Comparison of ENCODE assay signal across 1 cellular context in the genomic region with DNA sequence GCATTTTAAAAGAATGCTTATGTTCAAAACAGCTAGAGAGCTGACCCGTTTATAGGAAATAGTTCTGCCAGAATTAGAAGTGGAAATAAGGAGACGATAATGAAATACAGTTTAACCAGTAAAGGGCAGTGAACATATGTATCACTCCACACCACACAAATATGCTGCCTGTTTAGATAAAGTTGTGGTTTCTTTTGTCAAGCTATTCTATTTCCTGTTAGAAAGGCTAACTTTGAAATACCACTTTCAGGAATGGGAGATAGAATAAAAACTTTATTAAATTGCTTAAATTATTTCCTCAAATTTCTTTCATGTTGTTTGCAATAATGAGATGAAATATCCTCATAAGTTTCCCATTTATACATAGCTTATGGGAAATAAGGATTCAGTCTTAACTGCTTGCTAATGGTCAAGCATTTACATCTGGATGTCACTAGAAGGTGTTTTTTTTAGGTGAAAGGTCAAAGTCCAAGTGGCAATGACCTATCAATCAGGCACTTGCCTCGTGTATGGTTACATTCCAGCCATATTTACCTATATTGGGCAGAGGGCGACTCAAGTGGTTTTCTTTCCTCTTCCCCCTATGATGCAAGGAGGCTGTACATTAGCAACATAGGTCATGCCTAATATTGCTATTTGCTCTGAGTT.
TF ChIP-seq lines count a peak whose summit lies in the region.

No MANE protein-coding gene starts in this region.

TF ChIP-seq in K562, 482 proteins besides CTCF, POLR2A, EP300 and RAD21 (continued from another document and continues in another):
- TF ChIP-seq FOSL1 (tag; conservative IDR thresholded peaks at IDR 0.05) (0 out of 2 replicates have a peak, but pooled peaks have one; percentile 34), POLR2B (IDR thresholded peaks at IDR 0.05; ENCODE audit: low read depth, partially characterized antibody) (no peak), CC2D1A (IDR thresholded peaks at IDR 0.05) (no peak), NCOA6 (IDR thresholded peaks at IDR 0.05) (no peak), BACH1 (tag; IDR thresholded peaks at IDR 0.05) (no peak), ZNF445 (CRISPR knock-in tag; IDR thresholded peaks at IDR 0.05; ENCODE audit: low read depth) (no peak), MED1 (CRISPR knock-in tag; IDR thresholded peaks at IDR 0.05; ENCODE audit: borderline replicate concordance) (no peak), RBM34 (IDR thresholded peaks at IDR 0.05; ENCODE audit: borderline replicate concordance, insufficient read depth, low read length) (no peak), TAF1 (IDR thresholded peaks at IDR 0.05; ENCODE audit: control insufficient read depth, extremely low read depth, insufficient read depth, low read length, severe bottlenecking) (no peak), ZNF639 (CRISPR knock-in tag; conservative IDR thresholded peaks at IDR 0.05 in 1 of 2, IDR thresholded peaks at IDR 0.05 in 1 of 2) (peak in 1 of 2 experiments; percentile 45; a peak in 1 of 4 replicates), NFXL1 (CRISPR knock-in tag; IDR thresholded peaks at IDR 0.05) (no peak), RBM25 (IDR thresholded peaks at IDR 0.05; ENCODE audit: low read depth, low read length, severe bottlenecking) (no peak), RERE (CRISPR knock-in tag; IDR thresholded peaks at IDR 0.05; ENCODE audit: borderline replicate concordance) (no peak), KLF16 (IDR thresholded peaks at IDR 0.05) (peak; percentile 83), SMAD3 (CRISPR knock-in tag; conservative IDR thresholded peaks at IDR 0.05) (no peak), ESRRB (CRISPR knock-in tag; IDR thresholded peaks at IDR 0.05; ENCODE audit: borderline replicate concordance) (no peak), ZNF316 (IDR thresholded peaks at IDR 0.05) (no peak), DIDO1 (tag; IDR thresholded peaks at IDR 0.05; ENCODE audit: low read depth) (no peak), CHD7 (IDR thresholded peaks at IDR 0.05; ENCODE audit: low read depth, low read length) (no peak), E2F5 (CRISPR knock-in tag; IDR thresholded peaks at IDR 0.05) (no peak), CEBPG (CRISPR knock-in tag; IDR thresholded peaks at IDR 0.05) (peak; percentile 57; the same call in 1 of the 2 replicates), CEBPG (tag; conservative IDR thresholded peaks at IDR 0.05 in 1 of 2, IDR thresholded peaks at IDR 0.05 in 1 of 2) (peak in 1 of 2 experiments; percentile 48; a peak in 2 of 4 replicates), EZH2 (IDR thresholded peaks at IDR 0.05; ENCODE audit: borderline replicate concordance, low read depth, low read length) (no peak), ZNF830 (CRISPR knock-in tag; IDR thresholded peaks at IDR 0.05) (no peak), DNMT1 (IDR thresholded peaks at IDR 0.05) (no peak)
- TF ChIP-seq, protein P1, sequence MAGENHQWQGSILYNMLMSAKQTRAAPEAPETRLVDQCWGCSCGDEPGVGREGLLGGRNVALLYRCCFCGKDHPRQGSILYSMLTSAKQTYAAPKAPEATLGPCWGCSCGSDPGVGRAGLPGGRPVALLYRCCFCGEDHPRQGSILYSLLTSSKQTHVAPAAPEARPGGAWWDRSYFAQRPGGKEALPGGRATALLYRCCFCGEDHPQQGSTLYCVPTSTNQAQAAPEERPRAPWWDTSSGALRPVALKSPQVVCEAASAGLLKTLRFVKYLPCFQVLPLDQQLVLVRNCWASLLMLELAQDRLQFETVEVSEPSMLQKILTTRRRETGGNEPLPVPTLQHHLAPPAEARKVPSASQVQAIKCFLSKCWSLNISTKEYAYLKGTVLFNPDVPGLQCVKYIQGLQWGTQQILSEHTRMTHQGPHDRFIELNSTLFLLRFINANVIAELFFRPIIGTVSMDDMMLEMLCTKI (IDR thresholded peaks at IDR 0.05; ENCODE audit: partially characterized antibody): no peak
- TF ChIP-seq, protein P2, sequence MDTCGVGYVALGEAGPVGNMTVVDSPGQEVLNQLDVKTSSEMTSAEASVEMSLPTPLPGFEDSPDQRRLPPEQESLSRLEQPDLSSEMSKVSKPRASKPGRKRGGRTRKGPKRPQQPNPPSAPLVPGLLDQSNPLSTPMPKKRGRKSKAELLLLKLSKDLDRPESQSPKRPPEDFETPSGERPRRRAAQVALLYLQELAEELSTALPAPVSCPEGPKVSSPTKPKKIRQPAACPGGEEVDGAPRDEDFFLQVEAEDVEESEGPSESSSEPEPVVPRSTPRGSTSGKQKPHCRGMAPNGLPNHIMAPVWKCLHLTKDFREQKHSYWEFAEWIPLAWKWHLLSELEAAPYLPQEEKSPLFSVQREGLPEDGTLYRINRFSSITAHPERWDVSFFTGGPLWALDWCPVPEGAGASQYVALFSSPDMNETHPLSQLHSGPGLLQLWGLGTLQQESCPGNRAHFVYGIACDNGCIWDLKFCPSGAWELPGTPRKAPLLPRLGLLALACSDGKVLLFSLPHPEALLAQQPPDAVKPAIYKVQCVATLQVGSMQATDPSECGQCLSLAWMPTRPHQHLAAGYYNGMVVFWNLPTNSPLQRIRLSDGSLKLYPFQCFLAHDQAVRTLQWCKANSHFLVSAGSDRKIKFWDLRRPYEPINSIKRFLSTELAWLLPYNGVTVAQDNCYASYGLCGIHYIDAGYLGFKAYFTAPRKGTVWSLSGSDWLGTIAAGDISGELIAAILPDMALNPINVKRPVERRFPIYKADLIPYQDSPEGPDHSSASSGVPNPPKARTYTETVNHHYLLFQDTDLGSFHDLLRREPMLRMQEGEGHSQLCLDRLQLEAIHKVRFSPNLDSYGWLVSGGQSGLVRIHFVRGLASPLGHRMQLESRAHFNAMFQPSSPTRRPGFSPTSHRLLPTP (IDR thresholded peaks at IDR 0.05; ENCODE audit: borderline replicate concordance, extremely low read depth, insufficient read length): no peak
- TF ChIP-seq, protein P3, sequence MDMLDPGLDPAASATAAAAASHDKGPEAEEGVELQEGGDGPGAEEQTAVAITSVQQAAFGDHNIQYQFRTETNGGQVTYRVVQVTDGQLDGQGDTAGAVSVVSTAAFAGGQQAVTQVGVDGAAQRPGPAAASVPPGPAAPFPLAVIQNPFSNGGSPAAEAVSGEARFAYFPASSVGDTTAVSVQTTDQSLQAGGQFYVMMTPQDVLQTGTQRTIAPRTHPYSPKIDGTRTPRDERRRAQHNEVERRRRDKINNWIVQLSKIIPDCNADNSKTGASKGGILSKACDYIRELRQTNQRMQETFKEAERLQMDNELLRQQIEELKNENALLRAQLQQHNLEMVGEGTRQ (CRISPR knock-in tag; IDR thresholded peaks at IDR 0.05): no peak
